ENCODE assay signal across 8 cellular contexts in the genomic region with DNA sequence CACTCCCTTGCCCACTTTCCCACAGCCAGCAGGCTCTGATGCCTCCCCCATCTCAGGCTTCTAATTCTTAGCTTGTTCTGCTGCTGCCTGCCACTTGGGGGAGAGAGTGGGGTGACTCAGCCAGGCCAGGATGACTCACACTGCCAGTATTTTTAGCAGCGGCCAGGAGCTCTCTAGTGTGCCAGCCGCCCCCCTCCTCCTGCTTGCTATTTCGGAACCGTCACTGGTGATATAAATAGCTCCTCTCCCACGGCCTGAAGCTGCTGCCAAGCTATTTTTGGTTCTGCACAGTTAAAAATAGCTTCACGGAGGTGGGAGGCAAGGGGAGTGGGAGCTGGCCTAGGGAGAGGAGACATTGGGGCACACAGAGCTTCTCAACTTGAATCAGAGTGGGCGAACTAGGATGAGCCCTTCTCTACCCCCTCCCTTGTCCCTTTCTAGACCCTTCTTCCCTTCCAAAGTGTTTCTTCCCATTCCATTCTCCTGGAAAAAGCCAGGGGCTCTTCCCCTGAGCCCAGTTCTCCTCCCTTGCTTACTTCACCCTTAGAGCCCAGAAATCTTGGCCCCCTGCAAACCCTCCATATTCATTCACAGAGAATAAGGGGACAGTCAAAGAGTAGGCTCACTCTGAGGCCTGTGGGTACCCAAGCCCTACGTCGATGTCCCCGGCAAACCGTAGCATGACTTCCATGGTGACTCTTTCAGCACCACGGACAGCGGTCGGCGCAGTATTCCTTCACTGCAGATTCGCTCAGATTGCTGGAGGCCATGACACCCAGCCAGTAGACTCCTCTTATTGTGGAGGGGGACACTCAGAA. TPM values are rescaled to one million over a fixed set of nuclear protein-coding genes. Genes with fewer than 3 reads are reported as not detected.
DNase-seq lines count a peak whose midpoint lies in the region; ATAC-seq and TF ChIP-seq lines count a peak whose summit lies in the region.

No MANE protein-coding gene starts in this region.

- intact Hi-C loops in A673 (cut with micrococcal nuclease; ENCODE audit: unreplicated experiment) = no loop called here

- H3K4me1 ChIP-seq in A673 (ENCODE audit: insufficient read depth, low read length, poor library complexity, severe bottlenecking) = no peaks in the 10 kb centered on the region

- H3K36me3 ChIP-seq in A673 (ENCODE audit: insufficient read depth, low read length, poor library complexity, severe bottlenecking) = no peaks in the 10 kb centered on the region

- peaks cover 31% of the 10 kb centered on the region for H3K27me3 ChIP-seq in A673 (replicated peaks; ENCODE audit: insufficient read depth, low read depth, low read length, poor library complexity)

- no peak overlapping the region for H3K27ac ChIP-seq in A673 (ENCODE audit: low read depth, low read length, poor library complexity, severe bottlenecking)

- BruUV-seq in A673 (replicated peaks; lab: Mats Ljungman, UMichigan) = no TSS peak

- peak; percentile 85 for DNase-seq in A673 (ENCODE audit: low spot score)
- peak; percentile 37 for DNase-seq in GM19240 (ENCODE audit: insufficient read length, low spot score)
- peak; percentile 13 for DNase-seq in NCI-H345 treated with DMSO at 0.1 percent for 48 hours (lab: John Stamatoyannopoulos, UW; ENCODE audit: unreplicated experiment)
- DNase-seq in activated CD4-positive, alpha-beta T cell treated with anti-CD3 and anti-CD28 coated beads for 1 hour = peak; percentile 20
- peak; percentile 70 to 75 for DNase-seq in cerebellar nuclear complex (lab: John Stamatoyannopoulos, UW)
- peak; percentile 91 for DNase-seq in kidney tubule cell (ENCODE audit: low spot score)
- DNase-seq in stimulated activated CD4-positive, alpha-beta T cell treated with anti-CD3 and anti-CD28 coated beads, Interleukin-4, amount 100 ng/mL, for 4 hours = peak; percentile 55 to 72

- no peak for ATAC-seq in GM18498 (IDR thresholded peaks at IDR 0.05; ENCODE audit: unreplicated experiment)

- POLR2A ChIA-PET in A673 (lab: Charles Lee; ENCODE audit: low non-redundant PET) = interaction anchor here (0.6 kb wide), 1 partner anchor 141 kb away, joined by 10 read pairs; no protein-coding TSS in a partner anchor

- H3K9me3 ChIP-seq in A673 (ENCODE audit: low read depth, low read length, poor library complexity, severe bottlenecking) = no peaks in the 10 kb centered on the region

- CTCF ChIA-PET in A673 (lab: Charles Lee) = interaction anchor here (0.8 to 1.1 kb wide), 4 partner anchors 9 to 260 kb away, joined by 3 to 8 read pairs (median 4); partner anchors contain the start of genes MRPL11 and RBM4B

- peak; percentile 34; the same call in 1 of the 2 replicates for TF ChIP-seq CTCF in A673 (conservative IDR thresholded peaks at IDR 0.05; ENCODE audit: low read depth, low read length)

- no peak overlapping the region for H3K4me3 ChIP-seq in A673 (ENCODE audit: low read depth, low read length, poor library complexity, severe bottlenecking)

RNA-seq across cellular contexts. Expression of gene NPAS4, which starts 2.5 kb away (rescaled TPM):
- not detected in 2 replicates for total RNA-seq in A673 (2021)

RNA-seq across cellular contexts. Expression of gene MRPL11, which starts 20.3 kb away (rescaled TPM):
- 96.5 and 97.9 TPM in 2 replicates for total RNA-seq in A673 (2021)

RNA-seq across cellular contexts. Expression of gene SLC29A2, which starts 46.8 kb away (rescaled TPM):
- 60.4 and 62.4 TPM in 2 replicates for total RNA-seq in A673 (2021)

RNA-seq across cellular contexts. Expression of gene PELI3, which starts 48.3 kb away (rescaled TPM):
- total RNA-seq in A673 (2021) = 15.4 and 18.5 TPM in 2 replicates

Comparison
In these comparisons a context has a peak if more than half of its experiments do, and no peak if none do; other contexts are left out.
1. DNase-seq: peak in every context shown above with its lines; median percentile 91 in kidney tubule cell; 85 in A673; 72 in cerebellar nuclear complex; 64 in stimulated activated CD4-positive, alpha-beta T cell treated with anti-CD3 and anti-CD28 coated beads, Interleukin-4, amount 100 ng/mL, for 4 hours; 37 in GM19240; 20 in activated CD4-positive, alpha-beta T cell treated with anti-CD3 and anti-CD28 coated beads for 1 hour; 13 in NCI-H345 treated with DMSO at 0.1 percent for 48 hours.